18 cellular contexts compared by ENCODE assay signal in the genomic region with DNA sequence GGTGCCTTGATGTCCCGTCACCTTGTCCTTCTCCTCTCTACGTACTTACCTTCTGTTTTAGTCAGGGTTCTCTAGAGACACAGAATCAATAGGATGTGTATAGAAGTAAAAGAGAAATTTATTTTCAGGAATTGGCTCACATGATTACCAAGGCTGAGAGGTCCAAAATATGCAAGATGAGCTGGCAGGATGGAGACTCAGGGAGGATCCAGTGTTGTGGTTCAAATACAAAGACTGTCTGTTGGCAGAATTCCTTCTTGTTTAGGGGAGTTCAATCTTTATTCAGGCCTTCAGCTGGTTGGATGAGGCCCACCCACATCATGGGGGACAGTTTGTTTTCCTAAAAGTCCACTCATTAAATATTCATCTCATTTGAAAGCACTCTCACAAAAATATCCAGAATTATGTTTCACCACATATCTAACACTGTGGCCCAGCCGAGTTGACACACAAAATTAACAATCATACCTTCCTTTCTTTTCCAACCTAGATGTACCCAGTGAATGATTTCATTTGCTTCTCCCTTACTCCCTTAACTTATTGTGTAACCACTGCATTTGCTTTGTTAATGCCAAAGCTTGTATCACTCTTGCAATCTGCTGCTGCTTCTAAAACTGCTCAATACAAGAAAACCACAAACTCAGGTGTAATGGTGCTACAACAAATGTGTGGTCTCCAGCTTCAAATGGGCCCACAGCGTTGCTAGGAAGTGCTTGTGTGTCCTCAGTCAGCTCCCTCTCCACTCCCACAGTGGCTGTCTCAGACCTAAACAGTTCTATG.
DNase-seq lines count a peak whose midpoint lies in the region; ATAC-seq and TF ChIP-seq lines count a peak whose summit lies in the region.
"Had no signal": no experiment of that assay in that cellular context is flagged by ENCODE, and none has a peak within 500 bp of the region (broad histone marks: within the 10 kb centered on the region; RNA-seq: fewer than 3 reads in every experiment).

No MANE protein-coding gene starts in this region.

- H3F3A ChIP-seq in GM23248 (ENCODE audit: insufficient read depth) = peaks cover 26% of the 10 kb centered on the region

- H4K20me1 ChIP-seq in GM23248 (ENCODE audit: insufficient read depth) = no peaks in the 10 kb centered on the region

- peak overlapping the region; percentile 71 for H3K4me2 ChIP-seq in GM23248 (ENCODE audit: unreplicated experiment)

- H3K4me1 ChIP-seq in GM23248 (ENCODE audit: insufficient read depth) (peaks cover 51% of the 10 kb centered on the region), SJSA1 (replicated peaks) (peaks cover 43% of the 10 kb centered on the region), left lung (no peaks in the 10 kb centered on the region)
- H3K4me1 ChIP-seq: colonic mucosa, pancreas had no signal

- no peak overlapping the region for H2AFZ ChIP-seq in GM23248

- peak overlapping the region; percentile 83 for H3K27ac ChIP-seq in GM23248
- H3K27ac ChIP-seq in SJSA1 = peak overlapping the region; percentile 65
- no peak overlapping the region for H3K27ac ChIP-seq in left lung
- H3K27ac ChIP-seq: colonic mucosa, pancreas, SK-N-MC, skin epidermis, vagina had no signal

- no peaks in the 10 kb centered on the region for H3K9me3 ChIP-seq in GM23248 (ENCODE audit: low read depth)
- no peaks in the 10 kb centered on the region for H3K9me3 ChIP-seq in SJSA1 (replicated peaks)
- H3K9me3 ChIP-seq in left lung = no peaks in the 10 kb centered on the region
- H3K9me3 ChIP-seq: colonic mucosa, pancreas, vagina had no signal

- H3K4me3 ChIP-seq in GM23248 (peak overlapping the region; percentile 42), SJSA1 (no peak overlapping the region), fibroblast of pulmonary artery (replicated peaks; ENCODE audit: low read depth, low read length) (no peak overlapping the region), left lung (no peak overlapping the region)
- H3K4me3 ChIP-seq: colonic mucosa, pancreas, SK-N-MC, skin epidermis, vagina had no signal

- intact Hi-C loops in left lung (cut with DNase I) = no loop called here

- 81 to 84% methylated on average over 4 of the region's 4 CpGs for WGBS in GM23248 (ENCODE audit: low coverage in 1 of 2, low lambda C conversion rate in 2 of 2, missing lambda C conversion rate in 2 of 2), 2 experiments

- peak overlapping the region; percentile 61 for H3K9ac ChIP-seq in GM23248

- H3K36me3 ChIP-seq in GM23248 (ENCODE audit: low read depth) (no peaks in the 10 kb centered on the region), SJSA1 (no peaks in the 10 kb centered on the region), left lung (no peaks in the 10 kb centered on the region)
- H3K36me3 ChIP-seq: colonic mucosa, pancreas, vagina had no signal

- no peaks in the 10 kb centered on the region for H3K9me2 ChIP-seq in GM23248 (ENCODE audit: insufficient read depth)

- no peaks in the 10 kb centered on the region for H3K27me3 ChIP-seq in GM23248 (replicated peaks; ENCODE audit: insufficient read depth)
- no peaks in the 10 kb centered on the region for H3K27me3 ChIP-seq in SJSA1 (replicated peaks)
- no peaks in the 10 kb centered on the region for H3K27me3 ChIP-seq in left lung
- H3K27me3 ChIP-seq: colonic mucosa, pancreas, vagina had no signal

- in situ Hi-C loops in GM23248 (cut with MboI) = no loop called here

- DNase-seq in GM23248 = peak; percentile 78
- peak in 1 of 2 experiments; percentile 47 for DNase-seq in SJSA1 (ENCODE audit: low read depth in 1 of 2, low spot score in 2 of 2)
- DNase-seq in fibroblast of pulmonary artery (ENCODE audit: low read depth) = peak; percentile 27
- DNase-seq in renal cortical epithelial cell (ENCODE audit: low read depth) = peak; percentile 56
- no peak for DNase-seq in left lung
- no peak for DNase-seq in NCI-H748 treated with DMSO at 0.1 percent for 48 hours (lab: John Stamatoyannopoulos, UW)
- DNase-seq: activated CD8-positive, alpha-beta memory T cell treated with anti-CD3 and anti-CD28 coated beads, Interleukin-2, amount 10 ng/mL, durations not matched to agents 7 days and 5 days; colonic mucosa; H9; NCI-H1105; NCI-H526; pancreas; stimulated activated CD4-positive, alpha-beta T cell treated with anti-CD3 and anti-CD28 coated beads, Interleukin-4, amount 100 ng/mL, for 1 hour; substantia nigra had no signal

- TF ChIP-seq CTCF in fibroblast of pulmonary artery (IDR thresholded peaks at IDR 0.05; ENCODE audit: low read length, missing control alignments) (no peak), left lung (IDR thresholded peaks at IDR 0.05) (no peak)

- ATAC-seq in left lung (no peak), GM19035 (IDR thresholded peaks at IDR 0.05; ENCODE audit: unreplicated experiment) (no peak)
- ATAC-seq: activated CD8-positive, alpha-beta memory T cell treated with anti-CD3 and anti-CD28 coated beads, Interleukin-2, amount 10 ng/mL, durations not matched to agents 7 days and 5 days had no signal

- no peaks in the 10 kb centered on the region for H3K79me2 ChIP-seq in GM23248 (ENCODE audit: insufficient read depth)

Comparison
In these comparisons a context has a peak if more than half of its experiments do, and no peak if none do; other contexts are left out.
1. DNase-seq: peak in GM23248 (single experiment), fibroblast of pulmonary artery (single experiment) and renal cortical epithelial cell (single experiment); none in left lung (0 of 2) and NCI-H748 treated with DMSO at 0.1 percent for 48 hours (single experiment).
2. H3K27ac ChIP-seq: peak in GM23248 (single experiment) and SJSA1 (single experiment); none in left lung (0 of 2).